Comparison of ENCODE assay signal across 1 cellular context in the genomic region with DNA sequence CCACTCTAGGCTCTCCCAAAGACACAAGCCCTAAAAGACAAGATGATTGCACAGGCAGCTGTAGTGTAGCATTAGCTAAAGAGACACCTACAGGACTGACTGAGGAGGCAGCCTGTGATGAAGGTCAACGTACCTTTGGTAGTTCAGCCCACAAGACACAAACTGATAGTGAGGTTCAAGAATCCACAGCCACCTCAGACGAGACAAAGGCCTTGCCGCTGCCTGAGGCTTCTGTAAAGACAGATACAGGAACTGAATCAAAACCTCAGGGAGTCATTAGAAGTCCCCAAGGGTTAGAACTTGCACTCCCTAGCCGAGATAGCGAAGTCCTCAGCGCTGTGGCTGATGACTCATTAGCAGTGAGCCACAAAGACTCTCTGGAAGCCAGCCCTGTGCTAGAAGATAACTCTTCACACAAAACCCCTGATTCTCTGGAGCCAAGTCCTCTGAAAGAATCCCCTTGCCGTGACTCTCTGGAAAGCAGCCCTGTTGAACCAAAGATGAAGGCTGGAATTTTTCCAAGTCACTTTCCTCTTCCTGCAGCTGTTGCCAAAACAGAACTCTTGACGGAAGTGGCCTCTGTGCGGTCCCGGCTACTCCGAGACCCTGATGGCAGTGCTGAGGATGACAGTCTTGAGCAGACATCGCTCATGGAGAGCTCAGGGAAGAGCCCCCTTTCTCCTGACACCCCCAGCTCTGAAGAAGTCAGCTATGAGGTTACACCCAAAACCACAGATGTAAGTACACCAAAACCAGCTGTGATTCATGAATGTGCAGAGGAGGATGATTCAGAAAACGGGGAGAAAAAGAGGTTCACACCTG.
TF ChIP-seq lines count a peak whose summit lies in the region.

No MANE protein-coding gene starts in this region.

TF ChIP-seq in K562, 482 proteins besides CTCF, POLR2A, EP300 and RAD21 (continued from another document):
- TF ChIP-seq CBFA2T3 (IDR thresholded peaks at IDR 0.05), result peak; percentile 58
- no peak for TF ChIP-seq RBM14 (IDR thresholded peaks at IDR 0.05; ENCODE audit: borderline replicate concordance, insufficient read depth, low read depth, low read length)
- TF ChIP-seq LEF1 (IDR thresholded peaks at IDR 0.05), result no peak
